Comparison of ENCODE assay signal across 11 cellular contexts in genomic region chr20:58407201-58407873, GRCh38. TPM values are rescaled to one million over a fixed set of nuclear protein-coding genes. Genes with fewer than 3 reads are reported as not detected.
DNase-seq lines count a peak whose midpoint lies in the region; ATAC-seq, FAIRE-seq and TF ChIP-seq lines count a peak whose summit lies in the region.
"Had no signal": no experiment of that assay in that cellular context is flagged by ENCODE, and none has a peak within 500 bp of the region (broad histone marks: within the 10 kb centered on the region; RNA-seq: fewer than 3 reads in every experiment).

No MANE protein-coding gene starts in this region.

- H3K4me2 ChIP-seq in PC-3 (ENCODE audit: low read length) = peak overlapping the region; percentile 15

- no peak overlapping the region for H2AFZ ChIP-seq in PC-3 (ENCODE audit: low read length)

- 53 to 64% methylated on average over 4 of the region's 4 CpGs for WGBS in testis, 2 donors

- no peak for DNase-seq in T-helper 1 cell
- peak; percentile 28 for DNase-seq in PC-3
- DNase-seq in dermis blood vessel endothelial cell = peak; percentile 49
- DNase-seq in gastrocnemius medialis = no peak
- DNase-seq in testis = no peak
- DNase-seq in GM12891 (ENCODE audit: insufficient read length, low spot score) = no peak
- no peak for DNase-seq in NCI-H1105 treated with DMSO at 0.1 percent for 48 hours (lab: John Stamatoyannopoulos, UW)
- DNase-seq: caudate nucleus, NCI-H510A had no signal

- peak overlapping the region; percentile 74 for H3K27ac Mint-ChIP-seq in T-helper 1 cell treated with Interleukin-12 subunit alpha and Interleukin-12 subunit beta and Interleukin-4 antibody, amounts not matched to agents 30 μg/mL and 1 μg/mL, for 36 hours

- H4K20me1 ChIP-seq in PC-3 (ENCODE audit: low read length) = peaks cover 65% of the 10 kb centered on the region

- no TSS peak for BruUV-seq in PC-3 (replicated peaks; lab: Mats Ljungman, UMichigan)

- H3K9me3 ChIP-seq in PC-3 (ENCODE audit: low read length) (no peaks in the 10 kb centered on the region), gastrocnemius medialis (no peaks in the 10 kb centered on the region), testis (no peaks in the 10 kb centered on the region)

- TF ChIP-seq POLR2A in gastrocnemius medialis (IDR thresholded peaks at IDR 0.05) (no peak), testis (IDR thresholded peaks at IDR 0.05) (no peak), GM12891 (IDR thresholded peaks at IDR 0.05; ENCODE audit: low read depth, low read length) (no peak)

- in situ Hi-C loops in gastrocnemius medialis (cut with MboI; ENCODE audit: low sequenced_read_pairs in 4 of 4) = no loop called here

- H3K4me3 ChIP-seq in PC-3 (ENCODE audit: low read length) (no peak overlapping the region), gastrocnemius medialis (no peak overlapping the region), testis (no peak overlapping the region)

- no peaks in the 10 kb centered on the region for H3K27me3 Mint-ChIP-seq in T-helper 1 cell treated with Interleukin-12 subunit alpha and Interleukin-12 subunit beta and Interleukin-4 antibody, amounts not matched to agents 30 μg/mL and 1 μg/mL, for 36 hours (ENCODE audit: low read depth)

- H3K27ac ChIP-seq in PC-3 (ENCODE audit: low read length) = peak overlapping the region; percentile 4; the same call in 1 of the 2 replicates
- peak overlapping the region; percentile 80 to 81 (median 80) for H3K27ac ChIP-seq in gastrocnemius medialis
- no peak overlapping the region for H3K27ac ChIP-seq in testis
- H3K27ac ChIP-seq: 22Rv1 had no signal

- H3K36me3 ChIP-seq in PC-3 (ENCODE audit: low read depth, low read length) = no peaks in the 10 kb centered on the region
- no peaks in the 10 kb centered on the region for H3K36me3 ChIP-seq in gastrocnemius medialis
- H3K36me3 ChIP-seq in testis (ENCODE audit: low read depth, missing control alignments) = no peaks in the 10 kb centered on the region

- H3F3A ChIP-seq in PC-3 (ENCODE audit: low read length, unreplicated experiment) = no peaks in the 10 kb centered on the region

- no peak overlapping the region for H3K9ac ChIP-seq in PC-3 (ENCODE audit: low read length)

- H3K79me2 ChIP-seq in PC-3 (ENCODE audit: low read length) = peaks cover 100% of the 10 kb centered on the region

- ATAC-seq in PC-3 (no peak), gastrocnemius medialis (peak in 1 of 2 donors; percentile 35)

- H3K36me3 Mint-ChIP-seq in T-helper 1 cell treated with Interleukin-12 subunit alpha and Interleukin-12 subunit beta and Interleukin-4 antibody, amounts not matched to agents 30 μg/mL and 1 μg/mL, for 36 hours (ENCODE audit: low read depth) = peaks cover 2% of the 10 kb centered on the region

- H3K27me3 ChIP-seq in PC-3 (ENCODE audit: low read length) = no peaks in the 10 kb centered on the region
- no peaks in the 10 kb centered on the region for H3K27me3 ChIP-seq in gastrocnemius medialis
- H3K27me3 ChIP-seq in testis = no peaks in the 10 kb centered on the region

- H3K4me1 Mint-ChIP-seq in T-helper 1 cell treated with Interleukin-12 subunit alpha and Interleukin-12 subunit beta and Interleukin-4 antibody, amounts not matched to agents 30 μg/mL and 1 μg/mL, for 36 hours (ENCODE audit: low read depth) = peaks cover 31% of the 10 kb centered on the region

- TF ChIP-seq CTCF in PC-3 (conservative IDR thresholded peaks at IDR 0.05; ENCODE audit: low read depth, low read length) (no peak), gastrocnemius medialis (IDR thresholded peaks at IDR 0.05 in 4 of 5, conservative IDR thresholded peaks at IDR 0.05 in 1 of 5) (no peak), testis (IDR thresholded peaks at IDR 0.05) (no peak)

- CTCF ChIA-PET in PC-3 (lab: Charles Lee) = no interaction called here

- no peak overlapping the region for H3K4me3 Mint-ChIP-seq in T-helper 1 cell treated with Interleukin-12 subunit alpha and Interleukin-12 subunit beta and Interleukin-4 antibody, amounts not matched to agents 30 μg/mL and 1 μg/mL, for 36 hours

- no peaks in the 10 kb centered on the region for H3K9me3 Mint-ChIP-seq in T-helper 1 cell treated with Interleukin-12 subunit alpha and Interleukin-12 subunit beta and Interleukin-4 antibody, amounts not matched to agents 30 μg/mL and 1 μg/mL, for 36 hours

- no peaks in the 10 kb centered on the region for H3K9me2 ChIP-seq in PC-3 (replicated peaks; ENCODE audit: low read length)

- peaks cover 35% of the 10 kb centered on the region for H3K4me1 ChIP-seq in PC-3 (ENCODE audit: insufficient read depth, low read length)
- H3K4me1 ChIP-seq in gastrocnemius medialis = peaks cover 64 to 77% of the 10 kb centered on the region in 2 donors
- H3K4me1 ChIP-seq in testis = no peaks in the 10 kb centered on the region

- POLR2A ChIA-PET in PC-3 (lab: Charles Lee; ENCODE audit: unreplicated experiment) = no interaction called here

- intact Hi-C loops in PC-3 (cut with micrococcal nuclease) (loop anchor here (2.0 to 5.0 kb wide), 2 partner anchors 39 to 240 kb away; no protein-coding TSS in a partner anchor), gastrocnemius medialis (cut with DNase I; ENCODE audit: low total_unique reads) (loop anchor here (10.0 kb wide), 2 partner anchors 487 to 637 kb away; partner anchors contain the start of gene PRELID3B), testis (cut with DNase I; ENCODE audit: low total_unique reads) (no loop called here)

- FAIRE-seq in GM12891 (lab: Jason Lieb, UNC) = no peak

TF ChIP-seq in GM12891, 5 proteins besides CTCF, POLR2A, EP300 and RAD21:
- TF ChIP-seq PAX5 (IDR thresholded peaks at IDR 0.05; ENCODE audit: insufficient read depth, low read length, severe bottlenecking) = no peak
- TF ChIP-seq TAF1 (IDR thresholded peaks at IDR 0.05; ENCODE audit: low read depth, low read length) = no peak
- TF ChIP-seq POU2F2 (IDR thresholded peaks at IDR 0.05; ENCODE audit: low read depth, low read length) = no peak
- TF ChIP-seq POLR2AphosphoS5 (IDR thresholded peaks at IDR 0.05; ENCODE audit: low read depth, low read length) = no peak
- no peak for TF ChIP-seq SPI1 (IDR thresholded peaks at IDR 0.05; ENCODE audit: low read depth, low read length)

RNA-seq across cellular contexts. Expression of gene VAPB, which starts 18.3 kb away (rescaled TPM):
- total RNA-seq in PC-3 (2014; rRNA removed) (16.5 and 23.0 TPM in 2 replicates), dermis blood vessel endothelial cell (16.5 and 26.5 TPM in 2 replicates), gastrocnemius medialis (10 to 100 TPM; 30.4 to 37.7 (median 32.8) TPM), testis (10 to 100 TPM; 23.5 to 23.8 TPM)
- polyA plus RNA-seq in testis (ENCODE audit: insufficient read depth, low read depth, low replicate concordance) = 31.4 TPM
- polyA plus RNA-seq in GM12891 (2012; ENCODE audit: low read depth, missing spikeins) = 15.4 TPM

Comparison
In these comparisons a context has a peak if more than half of its experiments do, and no peak if none do; other contexts are left out.
1. DNase-seq: peak in PC-3 (single experiment) and dermis blood vessel endothelial cell (single experiment); none in T-helper 1 cell (0 of 5), gastrocnemius medialis (0 of 2), testis (single experiment), GM12891 (single experiment) and NCI-H1105 treated with DMSO at 0.1 percent for 48 hours (single experiment).
2. H3K27ac ChIP-seq: peak in PC-3 (single experiment) and gastrocnemius medialis (4 of 4); none in testis (0 of 2).